ENCODE assay signal across 8 cellular contexts in the genomic region with DNA sequence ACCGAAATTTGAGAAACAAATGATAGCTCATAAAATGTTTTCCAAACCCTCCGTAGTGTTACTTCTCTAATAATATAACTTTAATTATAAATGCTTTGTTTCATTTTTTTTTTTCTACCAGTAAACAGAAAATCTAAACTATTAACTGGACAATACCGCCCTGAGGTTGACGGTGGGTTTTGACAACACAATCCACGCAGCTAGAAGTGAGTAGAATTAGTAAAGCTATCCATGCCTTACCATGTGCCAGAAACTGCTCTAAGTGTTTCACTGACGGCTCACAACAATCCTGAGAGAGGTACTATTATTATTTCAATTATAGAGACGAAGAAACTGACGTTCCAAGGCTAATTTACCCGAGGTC. TPM values are rescaled to one million over a fixed set of nuclear protein-coding genes. Genes with fewer than 3 reads are reported as not detected.
DNase-seq lines count a peak whose midpoint lies in the region; ATAC-seq and TF ChIP-seq lines count a peak whose summit lies in the region.

No MANE protein-coding gene starts in this region.

- H3K27me3 ChIP-seq in OCI-LY1 (ENCODE audit: insufficient read depth, low read length) (no peaks in the 10 kb centered on the region), parathyroid adenoma (ENCODE audit: control insufficient read depth, insufficient read depth, low read length) (no peaks in the 10 kb centered on the region)

- no peaks in the 10 kb centered on the region for H4K20me1 ChIP-seq in OCI-LY1 (ENCODE audit: insufficient read depth, low read length)

- DNase-seq in epithelial cell of proximal tubule (ENCODE audit: low read depth) (no peak), NCI-H2029 (lab: John Stamatoyannopoulos, UW) (no peak), NCI-H187 (lab: John Stamatoyannopoulos, UW) (no peak)

- H3K79me2 ChIP-seq in OCI-LY1 (ENCODE audit: insufficient read depth, low read length) = peaks cover 6% of the 10 kb centered on the region; the same call in 1 of the 2 replicates
- no peaks in the 10 kb centered on the region for H3K79me2 ChIP-seq in parathyroid adenoma

- H3K36me3 ChIP-seq in OCI-LY1 (ENCODE audit: insufficient read depth, low read length) (no peaks in the 10 kb centered on the region), parathyroid adenoma (ENCODE audit: control insufficient read depth, insufficient read depth, low read length) (no peaks in the 10 kb centered on the region)

- peak overlapping the region; percentile 82 for H3K27ac ChIP-seq in OCI-LY1 (ENCODE audit: low read depth, low read length, poor library complexity, severe bottlenecking)
- peak overlapping the region; percentile 58 for H3K27ac ChIP-seq in parathyroid adenoma

- peak; percentile 20 for ATAC-seq in GM21381 (IDR thresholded peaks at IDR 0.05; ENCODE audit: unreplicated experiment)
- no peak for ATAC-seq in GM21529 (IDR thresholded peaks at IDR 0.05; ENCODE audit: unreplicated experiment)
- no peak for ATAC-seq in HG03342 (IDR thresholded peaks at IDR 0.05; ENCODE audit: unreplicated experiment)

- no peaks in the 10 kb centered on the region for H3F3A ChIP-seq in OCI-LY1 (ENCODE audit: insufficient read depth, low read length)

- no peaks in the 10 kb centered on the region for H3K9me3 ChIP-seq in OCI-LY1 (ENCODE audit: low read length)
- no peaks in the 10 kb centered on the region for H3K9me3 ChIP-seq in parathyroid adenoma (ENCODE audit: control insufficient read depth, low read length)

- H3K4me1 ChIP-seq in OCI-LY1 (ENCODE audit: insufficient read depth, low read length, severe bottlenecking) (peaks cover 18% of the 10 kb centered on the region), parathyroid adenoma (no peaks in the 10 kb centered on the region)

- H3K4me2 ChIP-seq in OCI-LY1 (ENCODE audit: low read length) = peak overlapping the region; percentile 79
- H3K4me2 ChIP-seq in parathyroid adenoma (ENCODE audit: low read length) = peak overlapping the region; percentile 69

- H3K9ac ChIP-seq in OCI-LY1 (ENCODE audit: low read length) = peak overlapping the region; percentile 81
- peak overlapping the region; percentile 25 for H3K9ac ChIP-seq in parathyroid adenoma

- H3K9me2 ChIP-seq in OCI-LY1 (ENCODE audit: low read depth, low read length) = no peaks in the 10 kb centered on the region

- TF ChIP-seq CTCF in OCI-LY1 (IDR thresholded peaks at IDR 0.05; ENCODE audit: low read length) (no peak), epithelial cell of proximal tubule (conservative IDR thresholded peaks at IDR 0.05; ENCODE audit: low read depth, low read length) (no peak), parathyroid adenoma (IDR thresholded peaks at IDR 0.05) (no peak)

- H3K4me3 ChIP-seq in OCI-LY1 (ENCODE audit: low read depth, low read length, poor library complexity, severe bottlenecking) (peak overlapping the region; percentile 76), epithelial cell of proximal tubule (ENCODE audit: low read depth, low read length) (peak overlapping the region; percentile 92), parathyroid adenoma (ENCODE audit: low read depth, low read length) (peak overlapping the region; percentile 90)

- no peak overlapping the region for H2AFZ ChIP-seq in OCI-LY1 (ENCODE audit: low read length)
- H2AFZ ChIP-seq in parathyroid adenoma = peak overlapping the region; percentile 86

RNA-seq across cellular contexts. Expression of a gene that starts 0.4 kb away (rescaled TPM):
- total RNA-seq in epithelial cell of proximal tubule = 17.6 and 21.0 TPM in 2 replicates

RNA-seq across cellular contexts. Expression of a gene that starts 15.0 kb away (rescaled TPM):
- total RNA-seq in epithelial cell of proximal tubule = 22.1 and 23.5 TPM in 2 replicates
